In the genomic region with DNA sequence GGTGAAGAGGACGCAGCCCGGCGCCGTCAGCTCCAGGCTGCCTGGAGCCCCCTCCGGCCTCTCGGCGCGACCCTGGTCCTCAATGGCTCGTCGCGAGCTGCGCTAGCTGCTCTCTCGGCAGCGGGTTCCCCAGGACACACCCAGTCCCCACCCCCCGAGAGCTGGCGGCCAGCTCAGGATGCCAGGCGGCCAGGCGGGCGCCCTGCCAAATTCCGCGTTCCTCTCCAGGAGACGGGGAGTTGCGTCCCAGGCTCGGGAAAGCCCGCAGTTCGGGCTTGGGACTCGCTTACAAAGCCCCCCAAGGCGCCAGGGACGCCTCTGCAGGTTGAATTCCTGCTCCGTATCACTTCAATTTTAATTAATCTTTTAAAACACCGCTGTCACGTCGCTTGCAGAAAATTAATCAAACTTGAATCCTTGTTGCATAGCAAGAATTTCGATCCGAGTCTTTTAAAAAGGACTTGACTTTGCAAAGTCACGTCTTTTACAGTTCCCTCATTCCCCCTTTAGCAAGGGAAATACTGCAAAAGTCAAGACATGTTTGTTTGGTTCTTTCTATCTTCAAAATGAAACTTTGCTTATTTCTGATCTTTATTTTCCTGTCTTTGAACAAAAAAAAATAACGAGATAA, we compare ENCODE assay signal across 8 cellular contexts. TPM values are rescaled to one million over a fixed set of nuclear protein-coding genes. Genes with fewer than 3 reads are reported as not detected.
DNase-seq lines count a peak whose midpoint lies in the region; ATAC-seq and TF ChIP-seq lines count a peak whose summit lies in the region.

No MANE protein-coding gene starts in this region.

- peaks cover 3% of the 10 kb centered on the region; the same call in 1 of the 2 replicates for H3K4me1 ChIP-seq in IMR-90 (ENCODE audit: control insufficient read depth, insufficient read depth, low read length)
- peaks cover 13% of the 10 kb centered on the region for H3K4me1 ChIP-seq in skeletal muscle satellite cell (ENCODE audit: control insufficient read depth, insufficient read depth, low read length)

- intact Hi-C loops in IMR-90 (cut with micrococcal nuclease), result loop anchor here (2.0 to 5.0 kb wide), 5 partner anchors 20 to 1490 kb away; a partner anchor contains a TSS

- H4K8ac ChIP-seq in IMR-90 (ENCODE audit: low read depth in 2 of 2, low read length in 2 of 2), result peak overlapping the region in 1 of 2 experiments; percentile 64; a peak in 2 of 4 replicates

- CTCF ChIA-PET in IMR-90 (lab: Yijun Ruan, JAX), result interaction anchor here (0.6 to 2.3 kb wide), 6 partner anchors 19 to 819 kb away, joined by 3 to 19 read pairs (median 4); a partner anchor contains a TSS

- no peak for TF ChIP-seq POLR2A in IMR-90 (IDR thresholded peaks at IDR 0.05; ENCODE audit: low read depth, low read length)

- H3K4me2 ChIP-seq in IMR-90 (ENCODE audit: low read depth, low read length), result peak overlapping the region; percentile 95
- H3K4me2 ChIP-seq in skeletal muscle satellite cell (ENCODE audit: low read length), result peak overlapping the region; percentile 100

- in situ Hi-C loops in IMR-90 (cut with MboI; ENCODE audit: low sequenced_read_pairs), result loop anchor here (5.0 to 25.0 kb wide), 5 partner anchors 40 to 1490 kb away; no protein-coding TSS in a partner anchor

- peak overlapping the region; percentile 95 for H2AFZ ChIP-seq in IMR-90 (replicated peaks; ENCODE audit: low read length, poor library complexity)

- POLR2A ChIA-PET in IMR-90 (lab: Charles Lee; ENCODE audit: unreplicated experiment), result interaction anchor here (0.6 kb wide), 2 partner anchors 22 to 767 kb away, joined by 3 to 4 read pairs; no protein-coding TSS in a partner anchor

- H4K5ac ChIP-seq in IMR-90 (ENCODE audit: low read depth, low read length), result peak overlapping the region; percentile 56; the same call in 1 of the 2 replicates

- H3K9me3 ChIP-seq in IMR-90 (ENCODE audit: control insufficient read depth, insufficient read depth, low read length), result no peaks in the 10 kb centered on the region
- H3K9me3 ChIP-seq in skeletal muscle satellite cell (replicated peaks; ENCODE audit: low read length), result no peaks in the 10 kb centered on the region

- TF ChIP-seq CTCF in IMR-90 (conservative IDR thresholded peaks at IDR 0.05; ENCODE audit: low read depth, low read length), result no peak

- H3K9me1 ChIP-seq in IMR-90 (ENCODE audit: insufficient read depth, low read length), result no peaks in the 10 kb centered on the region

- H4K91ac ChIP-seq in IMR-90 (ENCODE audit: insufficient read depth, low read depth, low read length), result peak overlapping the region; percentile 92; the same call in 1 of the 2 replicates

- H3K4me3 ChIP-seq in IMR-90 (ENCODE audit: insufficient read depth, low read depth, low read length) (peak overlapping the region; percentile 91), skeletal muscle satellite cell (ENCODE audit: low read length) (peak overlapping the region; percentile 98)

- no peak overlapping the region for H2BK15ac ChIP-seq in IMR-90 (ENCODE audit: low read depth, low read length)

- WGBS in IMR-90 (ENCODE audit: extremely low coverage in 2 of 2, insufficient read length in 1 of 2), 2 experiments, result 12% methylated on average over 7 of the region's 37 CpGs; no CpG with 5 or more reads in 1 of the 2 experiments

- H2BK5ac ChIP-seq in IMR-90 (ENCODE audit: low read depth, low read length, poor library complexity, severe bottlenecking), result peak overlapping the region; percentile 58

- H2BK20ac ChIP-seq in IMR-90 (ENCODE audit: low read depth, low read length), result no peak overlapping the region

- DNase-seq in Daoy (ENCODE audit: low read depth), result peak; percentile 92
- DNase-seq in IMR-90, result peak; percentile 62
- peak; percentile 75 for DNase-seq in SHP77 treated with DMSO at 0.1 percent for 48 hours (lab: John Stamatoyannopoulos, UW)
- DNase-seq in cerebellum (ENCODE audit: low spot score), result peak; percentile 79
- DNase-seq in islet precursor cell, result peak; percentile 91

- peak overlapping the region; percentile 91 for H3K4ac ChIP-seq in IMR-90 (ENCODE audit: low read depth, low read length)

- no peak for TF ChIP-seq RAD21 in IMR-90 (IDR thresholded peaks at IDR 0.05; ENCODE audit: low read length)

- dilution Hi-C loops in IMR-90 (cut with HindIII; ENCODE audit: low sequenced_read_pairs, unreplicated experiment), result no loop called here

- ATAC-seq in IMR-90 (ENCODE audit: low read depth) (peak; percentile 31), HG02938 (IDR thresholded peaks at IDR 0.05; ENCODE audit: unreplicated experiment) (no peak), GM18520 (IDR thresholded peaks at IDR 0.05; ENCODE audit: unreplicated experiment) (no peak)

- peak overlapping the region; percentile 90 for H2AK9ac ChIP-seq in IMR-90 (replicated peaks; ENCODE audit: low read depth, low read length, poor library complexity)

- H3K36me3 ChIP-seq in IMR-90 (ENCODE audit: control insufficient read depth, insufficient read depth, low read length) (no peaks in the 10 kb centered on the region), skeletal muscle satellite cell (ENCODE audit: insufficient read depth, low read length) (no peaks in the 10 kb centered on the region)

- H3K79me1 ChIP-seq in IMR-90 (ENCODE audit: low read depth in 1 of 2, low read length in 2 of 2), result no peaks in the 10 kb centered on the region

- H2BK120ac ChIP-seq in IMR-90 (ENCODE audit: low read depth, low read length), result no peak overlapping the region

- no peak overlapping the region for H3K14ac ChIP-seq in IMR-90 (replicated peaks; ENCODE audit: low read depth, low read length)

- no peak overlapping the region for H3K56ac ChIP-seq in IMR-90 (ENCODE audit: extremely low read depth, insufficient read depth, low read length)

- H4K20me1 ChIP-seq in IMR-90 (ENCODE audit: insufficient read depth, low read length), result no peaks in the 10 kb centered on the region

- H2AK5ac ChIP-seq in IMR-90 (ENCODE audit: low read depth, low read length), result no peak overlapping the region

- H3K9ac ChIP-seq in IMR-90 (ENCODE audit: low read depth, low read length) (peak overlapping the region; percentile 88), skeletal muscle satellite cell (ENCODE audit: low read depth, low read length) (peak overlapping the region; percentile 67)

- no TSS peak for BruUV-seq in IMR-90 (replicated peaks; lab: Mats Ljungman, UMichigan)

- H3K18ac ChIP-seq in IMR-90 (ENCODE audit: low read depth, low read length), result peak overlapping the region; percentile 8; the same call in 1 of the 2 replicates

- H3K27ac ChIP-seq in IMR-90 (ENCODE audit: insufficient read depth, low read length), result peak overlapping the region; percentile 81; the same call in 1 of the 2 replicates

- H3K23ac ChIP-seq in IMR-90 (ENCODE audit: low read depth, low read length), result no peak overlapping the region; the same call in 1 of the 2 replicates

- H3K27me3 ChIP-seq in IMR-90 (ENCODE audit: control insufficient read depth, insufficient read depth, low read length) (peaks cover 5% of the 10 kb centered on the region), skeletal muscle satellite cell (ENCODE audit: control insufficient read depth, insufficient read depth, low read length) (peaks cover 19% of the 10 kb centered on the region)

TF ChIP-seq in IMR-90, 13 proteins besides CTCF, POLR2A, EP300 and RAD21:
- TF ChIP-seq MAZ (IDR thresholded peaks at IDR 0.05; ENCODE audit: borderline replicate concordance, low read depth, low read length), result peak; percentile 13; the same call in 1 of the 2 replicates
- no peak for TF ChIP-seq MXI1 (IDR thresholded peaks at IDR 0.05; ENCODE audit: borderline replicate concordance, low read depth, low read length)
- no peak for TF ChIP-seq NFE2L2 (IDR thresholded peaks at IDR 0.05; ENCODE audit: low read depth, low read length)

RNA-seq across cellular contexts. Expression of a gene that starts 28.2 kb away (rescaled TPM):
- total RNA-seq in Daoy (2014; rRNA removed; shearing (Covaris generic)), result 0.29 and 1.3 TPM in 2 replicates
- total RNA-seq in IMR-90 (2012; rRNA removed) (0.56 and 0.72 TPM in 2 replicates), cerebellum (8.8 TPM)
- 0.24 and 0.36 TPM in 2 replicates for polyA plus RNA-seq in IMR-90 (2012; rRNA removed)
- polyA plus RNA-seq in IMR-90 (2012; cell fraction: cytosol; rRNA removed), result 0.16 and 0.42 TPM in 2 replicates
- polyA plus RNA-seq in IMR-90 (2012; cell fraction: nucleus; rRNA removed; ENCODE audit: low replicate concordance), result 0.36 and 2.0 TPM in 2 replicates
- 0.25 and 0.44 TPM in 2 replicates for total RNA-seq in skeletal muscle satellite cell (2012; rRNA removed)

RNA-seq across cellular contexts. Expression of a gene that starts 36.7 kb away (rescaled TPM):
- 9.0 and 27.3 TPM in 2 replicates for total RNA-seq in Daoy (2014; rRNA removed; shearing (Covaris generic))
- total RNA-seq in IMR-90 (2012; rRNA removed) (29.0 and 31.9 TPM in 2 replicates), cerebellum (74.9 TPM)
- 22.5 and 23.9 TPM in 2 replicates for polyA plus RNA-seq in IMR-90 (2012; rRNA removed)
- 7.2 and 17.6 TPM in 2 replicates for polyA plus RNA-seq in IMR-90 (2012; cell fraction: cytosol; rRNA removed)
- polyA plus RNA-seq in IMR-90 (2012; cell fraction: nucleus; rRNA removed; ENCODE audit: low replicate concordance), result 27.3 and 103 TPM in 2 replicates
- 21.0 and 29.3 TPM in 2 replicates for total RNA-seq in skeletal muscle satellite cell (2012; rRNA removed)
